Comparison of ENCODE assay signal across 18 cellular contexts in genomic region chr5:168766038-168766700, GRCh38.
A peak's percentile ranks its signal among the peaks of the same experiment; 100 is the strongest.
DNase-seq lines count a peak whose midpoint lies in the region; FAIRE-seq and TF ChIP-seq lines count a peak whose summit lies in the region.
"Had no signal": no experiment of that assay in that cellular context is flagged by ENCODE, and none has a peak within 500 bp of the region (broad histone marks: within the 10 kb centered on the region; RNA-seq: fewer than 3 reads in every experiment).

No MANE protein-coding gene starts in this region.

- intact Hi-C loops in kidney (cut with DNase I) = no loop called here

- WGBS in suprapubic skin = 67% methylated on average over 4 of the region's 4 CpGs

- no peak for TF ChIP-seq CTCF in suprapubic skin (IDR thresholded peaks at IDR 0.05)
- TF ChIP-seq CTCF in kidney (IDR thresholded peaks at IDR 0.05; ENCODE audit: borderline replicate concordance, extremely low read depth, insufficient read depth) = no peak

- H3K9me3 ChIP-seq in suprapubic skin (no peaks in the 10 kb centered on the region), kidney (ENCODE audit: control insufficient read depth in 1 of 2, low read length in 2 of 2) (no peaks in the 10 kb centered on the region)
- H3K9me3 ChIP-seq: transverse colon had no signal

- H3K4me3 ChIP-seq in suprapubic skin = no peak overlapping the region
- no peak overlapping the region for H3K4me3 ChIP-seq in kidney (ENCODE audit: low read length in 2 of 2)
- H3K4me3 ChIP-seq: dorsolateral prefrontal cortex, transverse colon had no signal

- H3K27ac ChIP-seq in suprapubic skin = peak overlapping the region; percentile 54
- H3K27ac ChIP-seq in kidney (ENCODE audit: low read depth in 2 of 2, low read length in 2 of 2) = peak overlapping the region in 1 of 2 donors; percentile 49
- H3K27ac ChIP-seq: epithelial cell of prostate, foreskin keratinocyte, transverse colon had no signal

- H3K27me3 ChIP-seq in suprapubic skin = no peaks in the 10 kb centered on the region
- H3K27me3 ChIP-seq: foreskin keratinocyte, transverse colon had no signal

- no peak for TF ChIP-seq POLR2A in suprapubic skin (IDR thresholded peaks at IDR 0.05)

- peak; percentile 15 for DNase-seq in LHCN-M2 (ENCODE audit: low read depth)
- DNase-seq in cerebellar cortex (ENCODE audit: low spot score) = peak; percentile 84
- DNase-seq in myocyte (ENCODE audit: low read depth) = peak; percentile 78
- DNase-seq in suprapubic skin (ENCODE audit: low spot score in 2 of 2) = no peak
- no peak for DNase-seq in kidney
- no peak for DNase-seq in NCI-H1694 treated with DMSO at 0.1 percent for 48 hours (lab: John Stamatoyannopoulos, UW)
- no peak for DNase-seq in NK-92 (lab: John Stamatoyannopoulos, UW; ENCODE audit: unreplicated experiment)
- no peak for DNase-seq in NCI-H2029 (lab: John Stamatoyannopoulos, UW)
- DNase-seq: activated T-cell treated with anti-CD3 and anti-CD28 coated beads, Interleukin-2, amount 50 U/mL, for 48 hours; AML-193; Calu3; foreskin keratinocyte; Karpas-422; SIG-M5; transverse colon had no signal

- H3K9ac ChIP-seq in kidney (ENCODE audit: low read length in 2 of 2) = no peak overlapping the region

- H3K4me1 ChIP-seq in suprapubic skin = peaks cover 7% of the 10 kb centered on the region
- no peaks in the 10 kb centered on the region for H3K4me1 ChIP-seq in kidney (ENCODE audit: control insufficient read depth in 1 of 2, insufficient read depth in 1 of 2, low read depth in 1 of 2, low read length in 2 of 2)
- H3K4me1 ChIP-seq: foreskin keratinocyte, transverse colon had no signal

- H3K36me3 ChIP-seq in suprapubic skin = peaks cover 10% of the 10 kb centered on the region
- H3K36me3 ChIP-seq in kidney (ENCODE audit: control insufficient read depth in 1 of 2, insufficient read depth in 2 of 2, low read length in 2 of 2) = no peaks in the 10 kb centered on the region
- H3K36me3 ChIP-seq: transverse colon had no signal

- FAIRE-seq in kidney (lab: Jason Lieb, UNC) = no peak
- FAIRE-seq: HTR-8/SVneo had no signal

- no peak for TF ChIP-seq EP300 in suprapubic skin (IDR thresholded peaks at IDR 0.05)

Comparison
In these comparisons a context has a peak if more than half of its experiments do, and no peak if none do; other contexts are left out.
1. DNase-seq: peak in LHCN-M2 (single experiment), cerebellar cortex (single experiment) and myocyte (single experiment); none in suprapubic skin (0 of 2), kidney (single experiment), NCI-H1694 treated with DMSO at 0.1 percent for 48 hours (single experiment), NK-92 (single experiment) and NCI-H2029 (single experiment).